ENCODE assay signal across 1 cellular context in genomic region chr6:85455627-85456026, GRCh38.
TF ChIP-seq lines count a peak whose summit lies in the region.

No MANE protein-coding gene starts in this region.

TF ChIP-seq in GM12878, 131 proteins besides CTCF, POLR2A, EP300 and RAD21:
- TF ChIP-seq ZBTB4 (CRISPR knock-in tag; IDR thresholded peaks at IDR 0.05) (no peak), SMC3 (IDR thresholded peaks at IDR 0.05; ENCODE audit: borderline replicate concordance, low read length) (no peak), NKRF (conservative IDR thresholded peaks at IDR 0.05) (no peak), PKNOX1 (IDR thresholded peaks at IDR 0.05) (no peak), NR2C2 (IDR thresholded peaks at IDR 0.05; ENCODE audit: borderline replicate concordance, control insufficient read depth, insufficient read length, low read depth) (no peak), NFIC (IDR thresholded peaks at IDR 0.05; ENCODE audit: low read depth, low read length) (no peak), NFXL1 (IDR thresholded peaks at IDR 0.05; ENCODE audit: borderline replicate concordance) (no peak), SIX5 (IDR thresholded peaks at IDR 0.05; ENCODE audit: low read depth, low read length, severe bottlenecking) (no peak), RELB (IDR thresholded peaks at IDR 0.05; ENCODE audit: low read depth) (no peak), LARP7 (IDR thresholded peaks at IDR 0.05) (no peak), FOXM1 (IDR thresholded peaks at IDR 0.05; ENCODE audit: low read depth, low read length) (no peak), TCF7 (IDR thresholded peaks at IDR 0.05; ENCODE audit: borderline replicate concordance) (no peak), IRF4 (IDR thresholded peaks at IDR 0.05; ENCODE audit: low read depth, low read length) (no peak), EZH2 (IDR thresholded peaks at IDR 0.05; ENCODE audit: borderline replicate concordance, control insufficient read depth, low read depth, low read length) (no peak), SPI1 (IDR thresholded peaks at IDR 0.05; ENCODE audit: borderline replicate concordance, insufficient read depth, low read depth, low read length) (no peak)
- TF ChIP-seq, protein P1, sequence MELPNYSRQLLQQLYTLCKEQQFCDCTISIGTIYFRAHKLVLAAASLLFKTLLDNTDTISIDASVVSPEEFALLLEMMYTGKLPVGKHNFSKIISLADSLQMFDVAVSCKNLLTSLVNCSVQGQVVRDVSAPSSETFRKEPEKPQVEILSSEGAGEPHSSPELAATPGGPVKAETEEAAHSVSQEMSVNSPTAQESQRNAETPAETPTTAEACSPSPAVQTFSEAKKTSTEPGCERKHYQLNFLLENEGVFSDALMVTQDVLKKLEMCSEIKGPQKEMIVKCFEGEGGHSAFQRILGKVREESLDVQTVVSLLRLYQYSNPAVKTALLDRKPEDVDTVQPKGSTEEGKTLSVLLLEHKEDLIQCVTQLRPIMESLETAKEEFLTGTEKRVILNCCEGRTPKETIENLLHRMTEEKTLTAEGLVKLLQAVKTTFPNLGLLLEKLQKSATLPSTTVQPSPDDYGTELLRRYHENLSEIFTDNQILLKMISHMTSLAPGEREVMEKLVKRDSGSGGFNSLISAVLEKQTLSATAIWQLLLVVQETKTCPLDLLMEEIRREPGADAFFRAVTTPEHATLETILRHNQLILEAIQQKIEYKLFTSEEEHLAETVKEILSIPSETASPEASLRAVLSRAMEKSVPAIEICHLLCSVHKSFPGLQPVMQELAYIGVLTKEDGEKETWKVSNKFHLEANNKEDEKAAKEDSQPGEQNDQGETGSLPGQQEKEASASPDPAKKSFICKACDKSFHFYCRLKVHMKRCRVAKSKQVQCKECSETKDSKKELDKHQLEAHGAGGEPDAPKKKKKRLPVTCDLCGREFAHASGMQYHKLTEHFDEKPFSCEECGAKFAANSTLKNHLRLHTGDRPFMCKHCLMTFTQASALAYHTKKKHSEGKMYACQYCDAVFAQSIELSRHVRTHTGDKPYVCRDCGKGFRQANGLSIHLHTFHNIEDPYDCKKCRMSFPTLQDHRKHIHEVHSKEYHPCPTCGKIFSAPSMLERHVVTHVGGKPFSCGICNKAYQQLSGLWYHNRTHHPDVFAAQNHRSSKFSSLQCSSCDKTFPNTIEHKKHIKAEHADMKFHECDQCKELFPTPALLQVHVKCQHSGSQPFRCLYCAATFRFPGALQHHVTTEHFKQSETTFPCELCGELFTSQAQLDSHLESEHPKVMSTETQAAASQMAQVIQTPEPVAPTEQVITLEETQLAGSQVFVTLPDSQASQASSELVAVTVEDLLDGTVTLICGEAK (IDR thresholded peaks at IDR 0.05; ENCODE audit: borderline replicate concordance), result no peak
- TF ChIP-seq, protein P2, sequence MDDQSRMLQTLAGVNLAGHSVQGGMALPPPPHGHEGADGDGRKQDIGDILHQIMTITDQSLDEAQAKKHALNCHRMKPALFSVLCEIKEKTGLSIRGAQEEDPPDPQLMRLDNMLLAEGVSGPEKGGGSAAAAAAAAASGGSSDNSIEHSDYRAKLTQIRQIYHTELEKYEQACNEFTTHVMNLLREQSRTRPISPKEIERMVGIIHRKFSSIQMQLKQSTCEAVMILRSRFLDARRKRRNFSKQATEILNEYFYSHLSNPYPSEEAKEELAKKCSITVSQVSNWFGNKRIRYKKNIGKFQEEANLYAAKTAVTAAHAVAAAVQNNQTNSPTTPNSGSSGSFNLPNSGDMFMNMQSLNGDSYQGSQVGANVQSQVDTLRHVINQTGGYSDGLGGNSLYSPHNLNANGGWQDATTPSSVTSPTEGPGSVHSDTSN (IDR thresholded peaks at IDR 0.05; ENCODE audit: insufficient replicate concordance, low read depth, low read length), result no peak
